Comparison of ENCODE assay signal across 8 cellular contexts in the genomic region with DNA sequence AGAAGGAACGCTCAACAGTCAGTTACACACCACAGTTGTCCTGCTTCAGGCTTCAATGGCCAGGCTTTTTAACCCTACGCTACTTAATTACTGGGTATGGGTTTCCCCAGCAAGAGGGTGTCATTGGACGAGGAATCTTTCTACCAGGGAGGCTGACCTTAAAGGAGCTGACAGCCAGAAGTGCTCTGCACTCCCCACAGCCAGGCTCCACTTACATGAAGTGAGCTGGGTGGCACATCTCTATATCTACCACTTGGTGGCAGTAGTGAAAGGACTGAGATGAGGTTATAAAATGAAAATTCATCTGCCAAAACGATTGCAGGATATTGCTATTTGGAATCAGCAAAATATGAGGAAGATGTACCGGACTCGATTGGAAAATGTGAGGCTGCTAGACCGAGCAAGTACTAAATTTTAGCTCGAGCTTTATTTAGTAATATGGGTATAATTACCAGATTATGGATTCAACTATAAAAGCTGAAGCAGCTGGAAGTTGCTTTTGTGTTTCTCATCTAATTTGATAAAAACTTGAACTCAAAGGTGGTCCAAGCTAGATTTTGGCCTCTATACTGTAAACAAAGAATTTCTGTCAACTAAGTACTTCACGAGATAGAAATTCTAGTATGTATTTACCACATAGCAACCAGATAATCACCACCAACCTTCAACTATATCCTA.
A peak's percentile ranks its signal among the peaks of the same experiment; 100 is the strongest.
DNase-seq lines count a peak whose midpoint lies in the region; ATAC-seq, FAIRE-seq and TF ChIP-seq lines count a peak whose summit lies in the region.

No MANE protein-coding gene starts in this region.

- in situ Hi-C loops in GM13976 (cut with MboI; ENCODE audit: low sequenced_read_pairs, unreplicated experiment) = no loop called here

- DNase-seq in AG09319 (ENCODE audit: extremely low read depth, low read depth) = peak; percentile 49
- DNase-seq in GM13976 (ENCODE audit: low spot score) = peak; percentile 24
- DNase-seq in NAMALWA (ENCODE audit: low spot score) = peak; percentile 70
- DNase-seq in WERI-Rb-1 = peak; percentile 32
- DNase-seq in epithelial cell of esophagus (ENCODE audit: low read depth) = peak; percentile 68
- DNase-seq in middle frontal gyrus (ENCODE audit: extremely low spot score, low spot score) = peak; percentile 29
- peak; percentile 58 for DNase-seq in urothelium cell line (ENCODE audit: low spot score)

- peaks cover 5% of the 10 kb centered on the region for H3K9me3 ChIP-seq in WERI-Rb-1 (ENCODE audit: severe bottlenecking)

- H3K27ac ChIP-seq in WERI-Rb-1 = no peak overlapping the region

- H3K4me3 ChIP-seq in WERI-Rb-1 (ENCODE audit: low read depth, low read length) (no peak overlapping the region), epithelial cell of esophagus (ENCODE audit: low read length) (no peak overlapping the region)

- ATAC-seq in HG02623 (IDR thresholded peaks at IDR 0.05; ENCODE audit: unreplicated experiment) = peak; percentile 80

- TF ChIP-seq CTCF in AG09319 (IDR thresholded peaks at IDR 0.05; ENCODE audit: low read depth, low read length) (peak; percentile 82), GM13976 (IDR thresholded peaks at IDR 0.05; ENCODE audit: borderline replicate concordance, control extremely low read depth, extremely low read depth, insufficient read depth, missing control alignments) (peak; percentile 30), WERI-Rb-1 (IDR thresholded peaks at IDR 0.05; ENCODE audit: low read depth, low read length) (peak; percentile 67), epithelial cell of esophagus (IDR thresholded peaks at IDR 0.05; ENCODE audit: insufficient read depth, low read depth, low read length, missing control alignments) (peak; percentile 82)

- no peaks in the 10 kb centered on the region for H3K36me3 ChIP-seq in WERI-Rb-1

- H3K27me3 ChIP-seq in WERI-Rb-1 (ENCODE audit: insufficient read depth, low read depth, severe bottlenecking) = no peaks in the 10 kb centered on the region

- FAIRE-seq in urothelium cell line (lab: Jason Lieb, UNC) = peak; percentile 23

Comparison
In these comparisons a context has a peak if more than half of its experiments do, and no peak if none do; other contexts are left out.
1. CTCF ChIP-seq: peak in every context shown above with its lines; median percentile 82 in AG09319; 82 in epithelial cell of esophagus; 67 in WERI-Rb-1; 30 in GM13976.